In genomic region chr2:220043155-220043992, GRCh38 we compare ENCODE assay signal across 20 cellular contexts.
DNase-seq lines count a peak whose midpoint lies in the region; ATAC-seq, FAIRE-seq and TF ChIP-seq lines count a peak whose summit lies in the region.
"Had no signal": no experiment of that assay in that cellular context is flagged by ENCODE, and none has a peak within 500 bp of the region (broad histone marks: within the 10 kb centered on the region; RNA-seq: fewer than 3 reads in every experiment).

No MANE protein-coding gene starts in this region.

- H3K36me3 Mint-ChIP-seq in CD4-positive, alpha-beta T cell (ENCODE audit: low read depth), result no peaks in the 10 kb centered on the region

- DNase-seq in AG08395 (ENCODE audit: low spot score) (peak; percentile 14), HS-27A (ENCODE audit: low read depth) (peak; percentile 34), amniotic epithelial cell (ENCODE audit: low read depth) (peak; percentile 50), islet precursor cell (peak; percentile 60), pancreas (no peak), heart left ventricle (no peak)
- no peak for DNase-seq in CD4-positive, alpha-beta T cell
- no peak for DNase-seq in stimulated activated CD4-positive, alpha-beta T cell treated with anti-CD3 and anti-CD28 coated beads, Interleukin-2, amount 100 ng/mL, for 48 hours
- DNase-seq: activated CD4-positive, alpha-beta T cell treated with anti-CD3 and anti-CD28 coated beads for 4 hours; activated T-cell treated with anti-CD3 and anti-CD28 coated beads, Interleukin-2, amount 50 U/mL, for 4 hours; AML-193; amniotic stem cell; DND-41; lower lobe of right lung; NK-92 treated with Interleukin-12 subunit alpha and Interleukin-12 subunit beta, amount 100 ng/mL, for 24 hours; SHP77; T1000 had no signal

- H3K4me1 Mint-ChIP-seq in CD4-positive, alpha-beta T cell (ENCODE audit: low read depth), result no peaks in the 10 kb centered on the region

- no peak overlapping the region for H3K27ac ChIP-seq in pancreas
- no peak overlapping the region for H3K27ac ChIP-seq in heart left ventricle
- H3K27ac ChIP-seq in CD4-positive, alpha-beta T cell (ENCODE audit: low read depth, low read length), result no peak overlapping the region
- H3K27ac ChIP-seq: lower lobe of right lung had no signal

- intact Hi-C loops in pancreas (cut with DNase I) (no loop called here), heart left ventricle (cut with DNase I) (no loop called here)
- intact Hi-C loops in CD4-positive, alpha-beta T cell (cut with DNase I, micrococcal nuclease), result no loop called here

- no peak for FAIRE-seq in pancreas (lab: Jason Lieb, UNC)

- TF ChIP-seq POLR2A in heart left ventricle (IDR thresholded peaks at IDR 0.05), result no peak

- H3K27ac Mint-ChIP-seq in CD4-positive, alpha-beta T cell, result no peak overlapping the region
- H3K27ac Mint-ChIP-seq: dendritic cell treated with granulocyte-macrophage colony-stimulating factor and Interleukin-4, amounts not matched to agents 40 ng/mL and 50 ng/mL, for 4 days; stimulated activated naive CD8-positive, alpha-beta T cell treated with anti-CD3 and anti-CD28 coated beads, Interleukin-15, Interleukin-2, amounts not matched to agents 100 ng/mL and 50 ng/mL, for 24 hours had no signal

- H3K4me3 Mint-ChIP-seq in CD4-positive, alpha-beta T cell, result no peak overlapping the region
- H3K4me3 Mint-ChIP-seq: activated T-cell treated with anti-CD3 and anti-CD28 coated beads, Interleukin-2, amount 50 U/mL, for 4 hours; dendritic cell treated with granulocyte-macrophage colony-stimulating factor and Interleukin-4, amounts not matched to agents 40 ng/mL and 50 ng/mL, for 4 days; stimulated activated naive CD8-positive, alpha-beta T cell treated with anti-CD3 and anti-CD28 coated beads, Interleukin-15, Interleukin-2, amounts not matched to agents 100 ng/mL and 50 ng/mL, for 24 hours had no signal

- CTCF ChIA-PET in CD4-positive, alpha-beta T cell (lab: Charles Lee), result no interaction called here

- no peaks in the 10 kb centered on the region for H3K9me3 ChIP-seq in pancreas
- H3K9me3 ChIP-seq in heart left ventricle, result no peaks in the 10 kb centered on the region
- no peaks in the 10 kb centered on the region for H3K9me3 ChIP-seq in CD4-positive, alpha-beta T cell (ENCODE audit: control insufficient read depth, low read length)
- H3K9me3 ChIP-seq: lower lobe of right lung had no signal

- ATAC-seq in pancreas (no peak), heart left ventricle (no peak)
- ATAC-seq in CD4-positive, alpha-beta T cell (ENCODE audit: poor library complexity), result no peak
- ATAC-seq: activated T-cell treated with anti-CD3 and anti-CD28 coated beads, Interleukin-2, amount 50 U/mL, for 4 hours; esophagus mucosa; lower lobe of right lung had no signal

- TF ChIP-seq CTCF in pancreas (IDR thresholded peaks at IDR 0.05) (no peak), heart left ventricle (IDR thresholded peaks at IDR 0.05) (no peak)
- no peak for TF ChIP-seq CTCF in CD4-positive, alpha-beta T cell (IDR thresholded peaks at IDR 0.05)

- no peak overlapping the region for H3K4me3 ChIP-seq in pancreas
- no peak overlapping the region for H3K4me3 ChIP-seq in heart left ventricle
- H3K4me3 ChIP-seq: lower lobe of right lung had no signal

- 55 to 62% methylated on average over 2 of the region's 2 CpGs for WGBS in pancreas, 2 donors
- WGBS in heart left ventricle, 4 donors, result 51 to 70% (median 58%) methylated on average over 2 of the region's 2 CpGs

- H3K9me3 Mint-ChIP-seq in CD4-positive, alpha-beta T cell, result no peaks in the 10 kb centered on the region
- H3K9me3 Mint-ChIP-seq: dendritic cell treated with granulocyte-macrophage colony-stimulating factor and Interleukin-4, amounts not matched to agents 40 ng/mL and 50 ng/mL, for 4 days; stimulated activated naive CD8-positive, alpha-beta T cell treated with anti-CD3 and anti-CD28 coated beads, Interleukin-15, Interleukin-2, amounts not matched to agents 100 ng/mL and 50 ng/mL, for 24 hours had no signal

- POLR2A ChIA-PET in CD4-positive, alpha-beta T cell (lab: Charles Lee), result no interaction called here

- H3K36me3 ChIP-seq in pancreas (no peaks in the 10 kb centered on the region), heart left ventricle (no peaks in the 10 kb centered on the region)
- H3K36me3 ChIP-seq: lower lobe of right lung had no signal

- H3K4me1 ChIP-seq in pancreas (no peaks in the 10 kb centered on the region), heart left ventricle (no peaks in the 10 kb centered on the region)
- H3K4me1 ChIP-seq: lower lobe of right lung had no signal

- no peaks in the 10 kb centered on the region for H3K27me3 ChIP-seq in pancreas
- H3K27me3 ChIP-seq in heart left ventricle, result peaks cover 0 to 4% (median 0%) of the 10 kb centered on the region in 9 donors
- H3K27me3 ChIP-seq in CD4-positive, alpha-beta T cell (ENCODE audit: control insufficient read depth, insufficient read depth, low read length), result no peaks in the 10 kb centered on the region

- no peaks in the 10 kb centered on the region for H3K27me3 Mint-ChIP-seq in CD4-positive, alpha-beta T cell
- H3K27me3 Mint-ChIP-seq: dendritic cell treated with granulocyte-macrophage colony-stimulating factor and Interleukin-4, amounts not matched to agents 40 ng/mL and 50 ng/mL, for 4 days; stimulated activated naive CD8-positive, alpha-beta T cell treated with anti-CD3 and anti-CD28 coated beads, Interleukin-15, Interleukin-2, amounts not matched to agents 100 ng/mL and 50 ng/mL, for 24 hours had no signal

Comparison
In these comparisons a context has a peak if more than half of its experiments do, and no peak if none do; other contexts are left out.
1. DNase-seq: peak in AG08395 (single experiment), HS-27A (single experiment), amniotic epithelial cell (single experiment) and islet precursor cell (single experiment); none in pancreas (0 of 6), heart left ventricle (0 of 5), CD4-positive, alpha-beta T cell (0 of 10) and stimulated activated CD4-positive, alpha-beta T cell treated with anti-CD3 and anti-CD28 coated beads, Interleukin-2, amount 100 ng/mL, for 48 hours (0 of 2).